In genomic region chr10:37403776-37404175, GRCh38 we compare ENCODE assay signal across 29 cellular contexts.
"Had no signal": no experiment of that assay in that cellular context is flagged by ENCODE, and none has a peak within 500 bp of the region (broad histone marks: within the 10 kb centered on the region; RNA-seq: fewer than 3 reads in every experiment).

No MANE protein-coding gene starts in this region.

- DNase-seq: activated CD4-positive, alpha-beta T cell treated with anti-CD3 and anti-CD28 coated beads for 36 hours; activated CD4-positive, alpha-beta T cell treated with anti-CD3 and anti-CD28 coated beads, Interleukin-2, amount 10 ng/mL, durations not matched to agents 7 days and 5 days; activated CD4-positive, alpha-beta T cell treated with anti-CD3 and anti-CD28 coated beads, Interleukin-2, amount 50 U/mL, for 48 hours; activated CD8-positive, alpha-beta T cell treated with anti-CD3 and anti-CD28 coated beads, Interleukin-2, amount 10 ng/mL, durations not matched to agents 7 days and 5 days; activated gamma-delta T cell treated with Interleukin-2 at 50 U/mL for 16 hours; activated naive CD4-positive, alpha-beta T cell treated with anti-CD3 and anti-CD28 coated beads for 36 hours; activated T-cell treated with anti-CD3 and anti-CD28 coated beads, Interleukin-2, amount 50 U/mL, for 4 hours; adrenal gland; body of pancreas; central memory CD4-positive, alpha-beta T cell; Kasumi-1; NCI-H1092 treated with DMSO at 0.1 percent for 48 hours; NCI-H1417; NCI-H146; NCI-H187; NCI-H2029 treated with DMSO at 0.1 percent for 48 hours; NCI-H2107; NCI-H2171; NCI-H510A; NCI-H526; NCI-H748 treated with DMSO at 0.1 percent for 48 hours; NK-92 treated with Interleukin-12 subunit alpha and Interleukin-12 subunit beta, amount 100 ng/mL, for 24 hours; PC-9; SHP77 treated with DMSO at 0.1 percent for 48 hours; SK-N-SH had no signal

- FAIRE-seq: astrocyte, colon, TTC549 had no signal

- H3K27me3 ChIP-seq: adrenal gland, body of pancreas, SJSA1 had no signal

- H3K4me3 ChIP-seq: adrenal gland, body of pancreas, PC-9, SJSA1 had no signal

- H3K36me3 ChIP-seq: adrenal gland, SJSA1 had no signal
